Comparison of ENCODE assay signal across 11 cellular contexts in genomic region chr9:37104183-37104889, GRCh38. TPM values are rescaled to one million over a fixed set of nuclear protein-coding genes. Genes with fewer than 3 reads are reported as not detected.
A peak's percentile ranks its signal among the peaks of the same experiment; 100 is the strongest.
DNase-seq lines count a peak whose midpoint lies in the region; ATAC-seq, FAIRE-seq and TF ChIP-seq lines count a peak whose summit lies in the region.
"Had no signal": no experiment of that assay in that cellular context is flagged by ENCODE, and none has a peak within 500 bp of the region (broad histone marks: within the 10 kb centered on the region; RNA-seq: fewer than 3 reads in every experiment).

No MANE protein-coding gene starts in this region.

- DNase-seq in SIG-M5 treated with dmso at 0.1 percent for 504 hours (lab: John Stamatoyannopoulos, UW; ENCODE audit: unreplicated experiment), result peak; percentile 9
- DNase-seq in SIG-M5 (lab: John Stamatoyannopoulos, UW), result no peak
- peak; percentile 81 for DNase-seq in M059J (ENCODE audit: low read depth)
- no peak for DNase-seq in GM12878 (ENCODE audit: low read depth, low spot score)
- peak; percentile 90 for DNase-seq in renal cortical epithelial cell (ENCODE audit: low read depth)
- no peak for DNase-seq in right atrium auricular region (ENCODE audit: low spot score)
- no peak for DNase-seq in retina
- no peak for DNase-seq in NCI-H510A (lab: John Stamatoyannopoulos, UW)
- DNase-seq: left cardiac atrium, NCI-H2029 treated with DMSO at 0.1 percent for 48 hours had no signal

- CTCF ChIA-PET in GM12878 (lab: Yijun Ruan, JAX), result interaction anchor here (0.8 to 0.9 kb wide), 2 partner anchors 100 to 155 kb away, joined by 3 read pairs; no protein-coding TSS in a partner anchor

- TF ChIP-seq EP300 in GM12878 (IDR thresholded peaks at IDR 0.05; ENCODE audit: borderline replicate concordance in 1 of 2, control insufficient read depth in 1 of 2, low read depth in 2 of 2, low read length in 2 of 2), result no peak

- no peaks in the 10 kb centered on the region for H4K20me1 ChIP-seq in GM12878 (ENCODE audit: control insufficient read depth, insufficient read depth)

- H3K4me1 ChIP-seq in GM12878 (ENCODE audit: control insufficient read depth, insufficient read depth, low read length) (peaks cover 3% of the 10 kb centered on the region; the same call in 1 of the 2 replicates), right atrium auricular region (no peaks in the 10 kb centered on the region)

- H3K79me2 ChIP-seq in GM12878 (ENCODE audit: control insufficient read depth, insufficient read depth, low read length), result no peaks in the 10 kb centered on the region

- intact Hi-C loops in GM12878 (cut with micrococcal nuclease; ENCODE audit: unreplicated experiment), result no loop called here

- RAD21 ChIA-PET in GM12878 (lab: Charles Lee; ENCODE audit: unreplicated experiment), result interaction anchor here (0.9 kb wide), 1 partner anchor 30 kb away, joined by 3 read pairs; no protein-coding TSS in a partner anchor

- no peak overlapping the region for H3K9ac ChIP-seq in GM12878 (ENCODE audit: control insufficient read depth, insufficient read depth, low read length)

- peak overlapping the region; percentile 59 for H2AFZ ChIP-seq in GM12878 (ENCODE audit: control insufficient read depth, low read depth, low read length)

- FAIRE-seq in GM12878 (lab: Jason Lieb, UNC), result no peak
- FAIRE-seq: A204.1 had no signal

- no peaks in the 10 kb centered on the region; the same call in 2 of the 3 replicates for H3K9me3 ChIP-seq in GM12878 (replicated peaks; ENCODE audit: control insufficient read depth, insufficient read depth, low read length)
- H3K9me3 ChIP-seq in right atrium auricular region, result no peaks in the 10 kb centered on the region

- H3K36me3 ChIP-seq in GM12878 (ENCODE audit: control insufficient read depth in 2 of 2, insufficient read depth in 2 of 2, low read length in 1 of 2) (no peaks in the 10 kb centered on the region), right atrium auricular region (no peaks in the 10 kb centered on the region)

- TF ChIP-seq POLR2A in GM12878 (IDR thresholded peaks at IDR 0.05; ENCODE audit: low read depth, low read length), result no peak

- peak overlapping the region; percentile 27 for H3K4me2 ChIP-seq in GM12878 (ENCODE audit: control insufficient read depth, insufficient read depth)

- in situ Hi-C loops in GM12878 (cut with MboI), result no loop called here

- TF ChIP-seq RAD21 in GM12878 (IDR thresholded peaks at IDR 0.05; ENCODE audit: insufficient read depth, low read depth, low read length), result no peak

- POLR2A ChIA-PET in GM12878 (lab: Charles Lee), result no interaction called here

- SMC1A ChIA-PET in GM12878 (lab: Charles Lee; ENCODE audit: uncharacterized antibody, unreplicated experiment), result interaction anchor here (0.8 to 2.5 kb wide), 5 partner anchors 9 to 225 kb away, joined by 3 to 7 read pairs (median 3); no protein-coding TSS in a partner anchor

- H3K4me3 ChIP-seq in GM12878, result no peak overlapping the region
- H3K4me3 ChIP-seq in right atrium auricular region, result no peak overlapping the region

- peak; percentile 47; the same call in 2 of the 3 replicates for ATAC-seq in GM12878
- ATAC-seq: left cardiac atrium had no signal

- H3K27me3 ChIP-seq in GM12878 (replicated peaks in 1 of 2; ENCODE audit: control insufficient read depth in 2 of 2, insufficient read depth in 2 of 2, low read length in 1 of 2) (no peaks in the 10 kb centered on the region), right atrium auricular region (no peaks in the 10 kb centered on the region)

- H3K27ac ChIP-seq in GM12878 (ENCODE audit: control insufficient read depth, insufficient read depth) (no peak overlapping the region), right atrium auricular region (no peak overlapping the region)

- BruUV-seq in GM12878 (replicated peaks; lab: Mats Ljungman, UMichigan), result no TSS peak

- TF ChIP-seq CTCF in GM12878 (IDR thresholded peaks at IDR 0.05 in 2 of 3, conservative IDR thresholded peaks at IDR 0.05 in 1 of 3; ENCODE audit: control insufficient read depth in 2 of 3, extremely low read depth in 1 of 3, insufficient read depth in 1 of 3, low read depth in 3 of 3, low read length in 3 of 3), result no peak
- TF ChIP-seq CTCF in right atrium auricular region (IDR thresholded peaks at IDR 0.05), result no peak

TF ChIP-seq in GM12878, 131 proteins besides CTCF, POLR2A, EP300 and RAD21:
- TF ChIP-seq TARDBP (IDR thresholded peaks at IDR 0.05; ENCODE audit: borderline replicate concordance), result no peak
- TF ChIP-seq TCF12 (IDR thresholded peaks at IDR 0.05; ENCODE audit: low read depth, low read length), result no peak
- no peak for TF ChIP-seq BHLHE40 (IDR thresholded peaks at IDR 0.05; ENCODE audit: borderline replicate concordance in 1 of 2, low read depth in 2 of 2, low read length in 1 of 2)
- no peak; the same call in 1 of the 2 replicates for TF ChIP-seq FOXK2 (IDR thresholded peaks at IDR 0.05)
- no peak for TF ChIP-seq HDAC6 (IDR thresholded peaks at IDR 0.05; ENCODE audit: unreplicated experiment)
- no peak for TF ChIP-seq RELA (IDR thresholded peaks at IDR 0.05; ENCODE audit: borderline replicate concordance, partially characterized antibody)
- TF ChIP-seq NFXL1 (IDR thresholded peaks at IDR 0.05; ENCODE audit: borderline replicate concordance), result no peak
- TF ChIP-seq WRNIP1 (IDR thresholded peaks at IDR 0.05; ENCODE audit: borderline replicate concordance, low read depth, low read length), result no peak
- no peak for TF ChIP-seq IRF4 (IDR thresholded peaks at IDR 0.05; ENCODE audit: low read depth, low read length)
- no peak for TF ChIP-seq NR2F1 (conservative IDR thresholded peaks at IDR 0.05)
- no peak for TF ChIP-seq SIX5 (IDR thresholded peaks at IDR 0.05; ENCODE audit: low read depth, low read length, severe bottlenecking)
- no peak for TF ChIP-seq GATAD2B (conservative IDR thresholded peaks at IDR 0.05; ENCODE audit: low read depth)

RNA-seq across cellular contexts. Expression of gene ZCCHC7, which starts 16.0 kb away (rescaled TPM):
- total RNA-seq in M059J (2014; rRNA removed; shearing (Covaris generic)), result 7.6 and 16.0 TPM in 2 replicates
- 289 and 299 TPM in 2 replicates for total RNA-seq in GM12878 (2013; cell fraction: nucleolus; rRNA removed)
- total RNA-seq in GM12878 (2014; rRNA removed) (42.9 and 48.0 TPM in 2 replicates), GM12878 (2014; rRNA removed; fragmentation: Illumina TruSeq; extraction: Trizol) (73.6 and 75.8 TPM in 2 replicates), GM12878 (2021) (45.8 and 49.9 TPM in 2 replicates), renal cortical epithelial cell (17.5 and 20.9 TPM in 2 replicates), right atrium auricular region (1 to 10 TPM; 8.1 to 8.6 TPM)
- polyA plus RNA-seq in GM12878 (2011; ENCODE audit: low read depth), result 22.6 TPM
- polyA plus RNA-seq in GM12878 (2011; rRNA removed) (178 and 200 TPM in 2 replicates), GM12878 (2014; fragmentation: Illumina TruSeq; extraction: Trizol) (87.6 and 112 TPM in 2 replicates), GM12878 (2014; fragmentation: Nextera tagmentation; extraction: Ambion mirVana) (10 to 100 TPM; 58.6 to 60.8 TPM), GM12878 (2014; rRNA removed) (34.2 and 45.1 TPM in 2 replicates), GM12878 (2016; fragmentation: Nextera tagmentation; extraction: Ambion mirVana) (10 to 100 TPM; 46.2 to 48.1 TPM)
- polyA plus RNA-seq in GM12878 (2011; cell fraction: cytosol; rRNA removed), result 140 and 169 TPM in 2 replicates
- 86.0 and 107 TPM in 2 replicates for polyA plus RNA-seq in GM12878 (2011; cell fraction: nucleus; rRNA removed)
- 33.6 and 39.7 TPM in 2 replicates for polyA plus RNA-seq in GM12878 (2012)
- 214 and 217 TPM in 2 replicates for polyA minus RNA-seq in GM12878 (2011; rRNA and poly(A)+ RNA removed)
- polyA minus RNA-seq in GM12878 (2011; cell fraction: cytosol; rRNA and poly(A)+ RNA removed), result 55.5 and 64.1 TPM in 2 replicates
- polyA minus RNA-seq in GM12878 (2011; cell fraction: nucleus; rRNA and poly(A)+ RNA removed), result 75.1 and 94.9 TPM in 2 replicates

Comparison
In these comparisons a context has a peak if more than half of its experiments do, and no peak if none do; other contexts are left out.
1. DNase-seq: peak in SIG-M5 treated with dmso at 0.1 percent for 504 hours (single experiment), M059J (single experiment) and renal cortical epithelial cell (single experiment); none in SIG-M5 (single experiment), GM12878 (single experiment), right atrium auricular region (single experiment), retina (single experiment) and NCI-H510A (single experiment).